ENCODE assay signal across 24 cellular contexts in genomic region chr2:157082950-157083349, GRCh38.
"Had no signal": no experiment of that assay in that cellular context is flagged by ENCODE, and none has a peak within 500 bp of the region (broad histone marks: within the 10 kb centered on the region; RNA-seq: fewer than 3 reads in every experiment).

No MANE protein-coding gene starts in this region.

- H3K36me3 ChIP-seq: colonic mucosa, esophagus squamous epithelium, gastrocnemius medialis, heart right ventricle, left ventricle myocardium inferior, lower lobe of right lung had no signal

- H3K4me3 Mint-ChIP-seq: dendritic cell treated with granulocyte-macrophage colony-stimulating factor and Interleukin-4, amounts not matched to agents 40 ng/mL and 50 ng/mL, for 4 days; effector memory CD8-positive, alpha-beta T cell; immature natural killer cell; naive thymus-derived CD4-positive, alpha-beta T cell had no signal

- DNase-seq: colonic mucosa; cortex of kidney; effector CD8-positive, alpha-beta T cell; effector memory CD8-positive, alpha-beta T cell; esophagus squamous epithelium; foreskin fibroblast; foreskin melanocyte; gastrocnemius medialis; glutamatergic neuron; head of caudate nucleus; heart right ventricle; hippocampal formation; immature natural killer cell; islet precursor cell; kidney; kidney glomerular epithelial cell; left colon; left ventricle myocardium inferior; lower lobe of right lung; mesenchymal stem cell; midbrain; naive thymus-derived CD4-positive, alpha-beta T cell had no signal

- H3K27ac ChIP-seq: colonic mucosa, esophagus squamous epithelium, gastrocnemius medialis, heart right ventricle, left ventricle myocardium inferior, lower lobe of right lung had no signal

- H3K4me1 ChIP-seq: colonic mucosa, esophagus squamous epithelium, lower lobe of right lung had no signal

- H3K27me3 Mint-ChIP-seq: dendritic cell treated with granulocyte-macrophage colony-stimulating factor and Interleukin-4, amounts not matched to agents 40 ng/mL and 50 ng/mL, for 4 days; effector memory CD8-positive, alpha-beta T cell had no signal

- H3K36me3 Mint-ChIP-seq: immature natural killer cell; naive thymus-derived CD4-positive, alpha-beta T cell had no signal

- H3K9me3 Mint-ChIP-seq: dendritic cell treated with granulocyte-macrophage colony-stimulating factor and Interleukin-4, amounts not matched to agents 40 ng/mL and 50 ng/mL, for 4 days; effector memory CD8-positive, alpha-beta T cell had no signal

- H3K27me3 ChIP-seq: colonic mucosa, esophagus squamous epithelium, gastrocnemius medialis, heart right ventricle had no signal

- ATAC-seq: effector memory CD8-positive, alpha-beta T cell; gastrocnemius medialis; heart right ventricle; left colon; left lobe of liver; lower lobe of right lung; naive thymus-derived CD4-positive, alpha-beta T cell had no signal

- H3K4me3 ChIP-seq: colonic mucosa, esophagus squamous epithelium, gastrocnemius medialis, heart right ventricle, left ventricle myocardium inferior, lower lobe of right lung had no signal

- H3K9me3 ChIP-seq: colonic mucosa, esophagus squamous epithelium, gastrocnemius medialis, heart right ventricle, left ventricle myocardium inferior, lower lobe of right lung had no signal

- H3K27ac Mint-ChIP-seq: dendritic cell treated with granulocyte-macrophage colony-stimulating factor and Interleukin-4, amounts not matched to agents 40 ng/mL and 50 ng/mL, for 4 days; effector memory CD8-positive, alpha-beta T cell; immature natural killer cell; naive thymus-derived CD4-positive, alpha-beta T cell had no signal

- H3K4me1 Mint-ChIP-seq: immature natural killer cell; naive thymus-derived CD4-positive, alpha-beta T cell had no signal
